In the genomic region with DNA sequence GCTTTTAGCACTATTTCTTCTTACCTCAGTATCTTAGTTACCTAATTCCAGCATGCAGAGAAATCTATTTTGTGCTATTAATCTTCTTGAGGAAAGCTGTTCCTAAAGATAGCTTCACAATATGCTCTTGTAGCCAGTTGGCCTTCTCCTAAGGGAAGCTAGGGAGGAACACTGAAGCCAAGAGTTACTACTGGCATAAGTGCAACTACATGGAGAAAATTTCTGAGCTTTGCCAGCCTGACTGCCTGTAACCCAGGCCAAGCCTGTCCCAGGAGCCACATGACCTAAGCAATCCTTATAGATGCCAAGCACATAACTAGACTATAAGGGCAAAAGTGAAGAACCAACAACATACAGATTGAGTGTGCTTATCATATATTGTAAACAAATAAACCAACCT, we compare ENCODE assay signal across 33 cellular contexts.
"Had no signal": no experiment of that assay in that cellular context is flagged by ENCODE, and none has a peak within 500 bp of the region (broad histone marks: within the 10 kb centered on the region; RNA-seq: fewer than 3 reads in every experiment).

No MANE protein-coding gene starts in this region.

- H3K4me3 Mint-ChIP-seq: activated CD8-positive, alpha-beta T cell treated with anti-CD3 and anti-CD28 coated beads for 36 hours; activated naive CD8-positive, alpha-beta T cell treated with anti-CD3 and anti-CD28 coated beads for 36 hours; activated T-cell treated with anti-CD3 and anti-CD28 coated beads, Interleukin-2, amount 50 U/mL, for 72 hours; activated T-helper 17 cell treated with anti-CD3 and anti-CD28 coated beads, Interleukin-2, amount 50 U/mL, for 72 hours had no signal

- H3K27ac Mint-ChIP-seq: activated CD8-positive, alpha-beta T cell treated with anti-CD3 and anti-CD28 coated beads for 36 hours; activated naive CD8-positive, alpha-beta T cell treated with anti-CD3 and anti-CD28 coated beads for 36 hours; activated T-cell treated with anti-CD3 and anti-CD28 coated beads, Interleukin-2, amount 50 U/mL, for 72 hours; activated T-helper 17 cell treated with anti-CD3 and anti-CD28 coated beads, Interleukin-2, amount 50 U/mL, for 72 hours had no signal

- H3K36me3 ChIP-seq: ascending aorta, breast epithelium, Peyer's patch, SJSA1 had no signal

- H3K27me3 Mint-ChIP-seq: activated CD8-positive, alpha-beta T cell treated with anti-CD3 and anti-CD28 coated beads for 36 hours; activated naive CD8-positive, alpha-beta T cell treated with anti-CD3 and anti-CD28 coated beads for 36 hours; activated T-helper 17 cell treated with anti-CD3 and anti-CD28 coated beads, Interleukin-2, amount 50 U/mL, for 72 hours had no signal

- H3K4me3 ChIP-seq: ascending aorta, breast epithelium, Peyer's patch, SJSA1 had no signal

- H3K4me1 Mint-ChIP-seq: activated naive CD8-positive, alpha-beta T cell treated with anti-CD3 and anti-CD28 coated beads for 36 hours; activated T-helper 17 cell treated with anti-CD3 and anti-CD28 coated beads, Interleukin-2, amount 50 U/mL, for 72 hours had no signal

- DNase-seq: activated CD4-positive, alpha-beta T cell treated with anti-CD3 and anti-CD28 coated beads for 1 hour; activated CD4-positive, alpha-beta T cell treated with anti-CD3 and anti-CD28 coated beads for 48 hours; activated CD4-positive, CD25-positive, alpha-beta regulatory T cell; activated CD8-positive, alpha-beta T cell treated with anti-CD3 and anti-CD28 coated beads for 36 hours; activated effector memory CD4-positive, alpha-beta T cell treated with anti-CD3 and anti-CD28 coated beads, Interleukin-2, amount 50 U/mL, for 16 hours; activated naive CD4-positive, alpha-beta T cell; activated naive CD4-positive, alpha-beta T cell treated with anti-CD3 and anti-CD28 coated beads, Interleukin-2, amount 50 U/mL, for 16 hours; activated naive CD8-positive, alpha-beta T cell treated with anti-CD3 and anti-CD28 coated beads for 36 hours; activated T-cell treated with anti-CD3 and anti-CD28 coated beads, Interleukin-2, amount 50 U/mL, for 1 hour; activated T-cell treated with anti-CD3 and anti-CD28 coated beads, Interleukin-2, amount 50 U/mL, for 72 hours; amniotic stem cell; NCI-H1105; NCI-H1417 treated with DMSO at 0.1 percent for 48 hours; NCI-H1694 treated with DMSO at 0.1 percent for 48 hours; NCI-H2029; NCI-H510A; NCI-H526; NCI-H748 treated with DMSO at 0.1 percent for 48 hours; NK-92 treated with Interleukin-12 subunit alpha and Interleukin-12 subunit beta, amount 100 ng/mL, for 24 hours; PC-3; Peyer's patch; RPMI8226; SHP77 treated with DMSO at 0.1 percent for 48 hours; T-helper 1 cell; T-helper 2 cell; T-helper 9 cell had no signal

- H3K9me3 ChIP-seq: ascending aorta, breast epithelium, Peyer's patch, SJSA1 had no signal

- H3K36me3 Mint-ChIP-seq: activated naive CD8-positive, alpha-beta T cell treated with anti-CD3 and anti-CD28 coated beads for 36 hours had no signal

- ATAC-seq: activated CD8-positive, alpha-beta T cell treated with anti-CD3 and anti-CD28 coated beads for 36 hours; activated T-cell treated with anti-CD3 and anti-CD28 coated beads, Interleukin-2, amount 50 U/mL, for 72 hours; activated T-helper 17 cell treated with anti-CD3 and anti-CD28 coated beads, Interleukin-2, amount 50 U/mL, for 72 hours; PC-3; SK-N-SH treated with all-trans-retinoic acid at 6 μM for 48 hours had no signal

- H3K27me3 ChIP-seq: ascending aorta, breast epithelium, Peyer's patch, SJSA1 had no signal

- H3K27ac ChIP-seq: ascending aorta, breast epithelium, KMS-11, Peyer's patch, SJSA1, VCaP had no signal
